In genomic region chr19:18591735-18592385, GRCh38 we compare ENCODE assay signal across 1 cellular context.
TF ChIP-seq lines count a peak whose summit lies in the region.

No MANE protein-coding gene starts in this region.

TF ChIP-seq in WTC11, 78 proteins besides CTCF, POLR2A, EP300 and RAD21 (continued from another document):
- TF ChIP-seq, protein P1, sequence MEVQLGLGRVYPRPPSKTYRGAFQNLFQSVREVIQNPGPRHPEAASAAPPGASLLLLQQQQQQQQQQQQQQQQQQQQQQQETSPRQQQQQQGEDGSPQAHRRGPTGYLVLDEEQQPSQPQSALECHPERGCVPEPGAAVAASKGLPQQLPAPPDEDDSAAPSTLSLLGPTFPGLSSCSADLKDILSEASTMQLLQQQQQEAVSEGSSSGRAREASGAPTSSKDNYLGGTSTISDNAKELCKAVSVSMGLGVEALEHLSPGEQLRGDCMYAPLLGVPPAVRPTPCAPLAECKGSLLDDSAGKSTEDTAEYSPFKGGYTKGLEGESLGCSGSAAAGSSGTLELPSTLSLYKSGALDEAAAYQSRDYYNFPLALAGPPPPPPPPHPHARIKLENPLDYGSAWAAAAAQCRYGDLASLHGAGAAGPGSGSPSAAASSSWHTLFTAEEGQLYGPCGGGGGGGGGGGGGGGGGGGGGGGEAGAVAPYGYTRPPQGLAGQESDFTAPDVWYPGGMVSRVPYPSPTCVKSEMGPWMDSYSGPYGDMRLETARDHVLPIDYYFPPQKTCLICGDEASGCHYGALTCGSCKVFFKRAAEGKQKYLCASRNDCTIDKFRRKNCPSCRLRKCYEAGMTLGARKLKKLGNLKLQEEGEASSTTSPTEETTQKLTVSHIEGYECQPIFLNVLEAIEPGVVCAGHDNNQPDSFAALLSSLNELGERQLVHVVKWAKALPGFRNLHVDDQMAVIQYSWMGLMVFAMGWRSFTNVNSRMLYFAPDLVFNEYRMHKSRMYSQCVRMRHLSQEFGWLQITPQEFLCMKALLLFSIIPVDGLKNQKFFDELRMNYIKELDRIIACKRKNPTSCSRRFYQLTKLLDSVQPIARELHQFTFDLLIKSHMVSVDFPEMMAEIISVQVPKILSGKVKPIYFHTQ (CRISPR knock-in tag; IDR thresholded peaks at IDR 0.05) = no peak
- TF ChIP-seq MXD4 (CRISPR knock-in tag; IDR thresholded peaks at IDR 0.05; ENCODE audit: borderline replicate concordance) (no peak), TCF7 (CRISPR knock-in tag; IDR thresholded peaks at IDR 0.05; ENCODE audit: low read depth) (no peak), MLX (CRISPR knock-in tag; IDR thresholded peaks at IDR 0.05) (no peak), ZBTB43 (CRISPR knock-in tag; IDR thresholded peaks at IDR 0.05) (no peak), EMX1 (CRISPR knock-in tag; IDR thresholded peaks at IDR 0.05) (no peak), ATF1 (CRISPR knock-in tag; IDR thresholded peaks at IDR 0.05) (no peak), FOXP1 (CRISPR knock-in tag; IDR thresholded peaks at IDR 0.05; ENCODE audit: borderline replicate concordance) (no peak)
